14 cellular contexts compared by ENCODE assay signal in genomic region chrX:12002876-12003275, GRCh38.
"Had no signal": no experiment of that assay in that cellular context is flagged by ENCODE, and none has a peak within 500 bp of the region (broad histone marks: within the 10 kb centered on the region; RNA-seq: fewer than 3 reads in every experiment).

No MANE protein-coding gene starts in this region.

- DNase-seq: activated CD4-positive, alpha-beta T cell treated with anti-CD3 and anti-CD28 coated beads, Interleukin-2, amount 50 U/mL, for 1 hour; activated naive CD4-positive, alpha-beta T cell treated with anti-CD3 and anti-CD28 coated beads for 36 hours; activated naive CD8-positive, alpha-beta T cell treated with anti-CD3 and anti-CD28 coated beads, Interleukin-2, amount 50 U/mL, for 24 hours; colonic mucosa; stimulated activated CD4-positive, alpha-beta T cell treated with anti-CD3 and anti-CD28 coated beads, Interleukin-15, amount 100 ng/mL, for 24 hours; stimulated activated CD4-positive, alpha-beta T cell treated with anti-CD3 and anti-CD28 coated beads, Interleukin-4, amount 100 ng/mL, for 1 hour; stimulated activated naive B cell treated with anti-CD40 and anti-IgM and Interleukin-4, amounts not matched to agents 10 μg/mL and 1 μg/mL and 100 μg/mL, for 72 hours had no signal

- H3K27ac ChIP-seq: ascending aorta, colonic mucosa, right atrium auricular region, skin epidermis, tibial nerve had no signal

- H3K4me3 ChIP-seq: ascending aorta, colonic mucosa, right atrium auricular region, skin epidermis, tibial nerve had no signal

- H3K4me1 ChIP-seq: ascending aorta, colonic mucosa, right atrium auricular region, tibial nerve had no signal

- H3K9me3 ChIP-seq: ascending aorta, colonic mucosa, right atrium auricular region, tibial nerve had no signal

- FAIRE-seq: endometrium, keratinocyte had no signal

- H3K27me3 ChIP-seq: ascending aorta, colonic mucosa, right atrium auricular region, tibial nerve had no signal

- H3K36me3 ChIP-seq: ascending aorta, colonic mucosa, right atrium auricular region, tibial nerve had no signal

- ATAC-seq: activated CD4-positive, CD25-positive, alpha-beta regulatory T cell treated with anti-CD3 and anti-CD28 coated beads, Interleukin-2, amount 50 U/mL, for 24 hours; activated naive CD8-positive, alpha-beta T cell treated with anti-CD3 and anti-CD28 coated beads, Interleukin-2, amount 50 U/mL, for 24 hours; stimulated activated naive B cell treated with anti-CD40 and anti-IgM and Interleukin-4, amounts not matched to agents 10 μg/mL and 1 μg/mL and 100 μg/mL, for 72 hours had no signal
